ENCODE assay signal across 1 cellular context in genomic region chr12:27290501-27291168, GRCh38.
TF ChIP-seq lines count a peak whose summit lies in the region.

No MANE protein-coding gene starts in this region.

TF ChIP-seq in GM23338, 12 proteins besides CTCF, POLR2A, EP300 and RAD21:
- TF ChIP-seq ZNF462 (CRISPR knock-in tag; IDR thresholded peaks at IDR 0.05) (no peak), STAT1 (IDR thresholded peaks at IDR 0.05; ENCODE audit: unreplicated experiment) (no peak), JUNB (IDR thresholded peaks at IDR 0.05; ENCODE audit: unreplicated experiment) (no peak), EZH2phosphoT487 (IDR thresholded peaks at IDR 0.05; ENCODE audit: unreplicated experiment) (no peak), POLR2AphosphoS5 (IDR thresholded peaks at IDR 0.05; ENCODE audit: low read depth) (no peak), ZNF114 (CRISPR knock-in tag; IDR thresholded peaks at IDR 0.05) (no peak), CREB1 (CRISPR knock-in tag; IDR thresholded peaks at IDR 0.05; ENCODE audit: low read depth) (no peak), ZNF331 (CRISPR knock-in tag; IDR thresholded peaks at IDR 0.05; ENCODE audit: low read depth) (no peak), NANOG (IDR thresholded peaks at IDR 0.05; ENCODE audit: borderline replicate concordance) (no peak), EZH2 (IDR thresholded peaks at IDR 0.05; ENCODE audit: low read depth, unreplicated experiment) (no peak)
- TF ChIP-seq, protein P1, sequence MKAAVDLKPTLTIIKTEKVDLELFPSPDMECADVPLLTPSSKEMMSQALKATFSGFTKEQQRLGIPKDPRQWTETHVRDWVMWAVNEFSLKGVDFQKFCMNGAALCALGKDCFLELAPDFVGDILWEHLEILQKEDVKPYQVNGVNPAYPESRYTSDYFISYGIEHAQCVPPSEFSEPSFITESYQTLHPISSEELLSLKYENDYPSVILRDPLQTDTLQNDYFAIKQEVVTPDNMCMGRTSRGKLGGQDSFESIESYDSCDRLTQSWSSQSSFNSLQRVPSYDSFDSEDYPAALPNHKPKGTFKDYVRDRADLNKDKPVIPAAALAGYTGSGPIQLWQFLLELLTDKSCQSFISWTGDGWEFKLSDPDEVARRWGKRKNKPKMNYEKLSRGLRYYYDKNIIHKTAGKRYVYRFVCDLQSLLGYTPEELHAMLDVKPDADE (IDR thresholded peaks at IDR 0.05), result no peak
- TF ChIP-seq, protein P2, sequence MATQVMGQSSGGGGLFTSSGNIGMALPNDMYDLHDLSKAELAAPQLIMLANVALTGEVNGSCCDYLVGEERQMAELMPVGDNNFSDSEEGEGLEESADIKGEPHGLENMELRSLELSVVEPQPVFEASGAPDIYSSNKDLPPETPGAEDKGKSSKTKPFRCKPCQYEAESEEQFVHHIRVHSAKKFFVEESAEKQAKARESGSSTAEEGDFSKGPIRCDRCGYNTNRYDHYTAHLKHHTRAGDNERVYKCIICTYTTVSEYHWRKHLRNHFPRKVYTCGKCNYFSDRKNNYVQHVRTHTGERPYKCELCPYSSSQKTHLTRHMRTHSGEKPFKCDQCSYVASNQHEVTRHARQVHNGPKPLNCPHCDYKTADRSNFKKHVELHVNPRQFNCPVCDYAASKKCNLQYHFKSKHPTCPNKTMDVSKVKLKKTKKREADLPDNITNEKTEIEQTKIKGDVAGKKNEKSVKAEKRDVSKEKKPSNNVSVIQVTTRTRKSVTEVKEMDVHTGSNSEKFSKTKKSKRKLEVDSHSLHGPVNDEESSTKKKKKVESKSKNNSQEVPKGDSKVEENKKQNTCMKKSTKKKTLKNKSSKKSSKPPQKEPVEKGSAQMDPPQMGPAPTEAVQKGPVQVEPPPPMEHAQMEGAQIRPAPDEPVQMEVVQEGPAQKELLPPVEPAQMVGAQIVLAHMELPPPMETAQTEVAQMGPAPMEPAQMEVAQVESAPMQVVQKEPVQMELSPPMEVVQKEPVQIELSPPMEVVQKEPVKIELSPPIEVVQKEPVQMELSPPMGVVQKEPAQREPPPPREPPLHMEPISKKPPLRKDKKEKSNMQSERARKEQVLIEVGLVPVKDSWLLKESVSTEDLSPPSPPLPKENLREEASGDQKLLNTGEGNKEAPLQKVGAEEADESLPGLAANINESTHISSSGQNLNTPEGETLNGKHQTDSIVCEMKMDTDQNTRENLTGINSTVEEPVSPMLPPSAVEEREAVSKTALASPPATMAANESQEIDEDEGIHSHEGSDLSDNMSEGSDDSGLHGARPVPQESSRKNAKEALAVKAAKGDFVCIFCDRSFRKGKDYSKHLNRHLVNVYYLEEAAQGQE (IDR thresholded peaks at IDR 0.05; ENCODE audit: unreplicated experiment), result no peak
